ENCODE assay signal across 27 cellular contexts in genomic region chrX:14209034-14209433, GRCh38.
"Had no signal": no experiment of that assay in that cellular context is flagged by ENCODE, and none has a peak within 500 bp of the region (broad histone marks: within the 10 kb centered on the region; RNA-seq: fewer than 3 reads in every experiment).

No MANE protein-coding gene starts in this region.

- H3K27ac ChIP-seq: colonic mucosa, esophagus muscularis mucosa, heart right ventricle, lower lobe of right lung, parathyroid adenoma, stomach, thyroid gland, vagina had no signal

- H3K27me3 ChIP-seq: colonic mucosa, esophagus muscularis mucosa, stomach, thyroid gland, vagina had no signal

- H3K36me3 ChIP-seq: colonic mucosa, esophagus muscularis mucosa, heart right ventricle, lower lobe of right lung, stomach, thyroid gland, vagina had no signal

- H3K4me3 ChIP-seq: colonic mucosa, esophagus muscularis mucosa, heart right ventricle, lower lobe of right lung, smooth muscle cell, stomach, thyroid gland, vagina had no signal

- H2AFZ ChIP-seq: parathyroid adenoma had no signal

- H3K9ac ChIP-seq: parathyroid adenoma had no signal

- H3K4me2 ChIP-seq: smooth muscle cell had no signal

- ATAC-seq: heart right ventricle; left ventricle myocardium superior; lower lobe of right lung; natural killer cell; sciatic nerve; stimulated activated effector memory CD8-positive, alpha-beta T cell treated with anti-CD3 and anti-CD28 coated beads, Interleukin-12 subunit alpha, Interleukin-12 subunit beta, amount 100 ng/mL, for 72 hours had no signal

- DNase-seq: colonic mucosa; effector CD8-positive, alpha-beta T cell; endodermal cell; foreskin melanocyte; glutamatergic neuron; heart right ventricle; hypothalamus; immature natural killer cell; islet precursor cell; kidney glomerular epithelial cell; left ventricle myocardium superior; lower lobe of right lung; natural killer cell; occipital lobe; stimulated activated CD4-positive, alpha-beta T cell treated with anti-CD3 and anti-CD28 coated beads, Interleukin-12 subunit alpha, Interleukin-12 subunit beta, amount 100 ng/mL, for 4 hours; stimulated activated CD4-positive, alpha-beta T cell treated with anti-CD3 and anti-CD28 coated beads, Interleukin-1b, Interleukin-23, amount 100 ng/mL, for 48 hours; stimulated activated CD4-positive, alpha-beta T cell treated with anti-CD3 and anti-CD28 coated beads, Interleukin-4, amount 100 ng/mL, for 24 hours; stimulated activated naive CD4-positive, alpha-beta T cell treated with Interleukin-2 at 50 U/mL for 16 hours; stomach; thyroid gland; trophoblast cell had no signal

- H3K9me3 ChIP-seq: colonic mucosa, lower lobe of right lung, thyroid gland, vagina had no signal

- H3K79me2 ChIP-seq: parathyroid adenoma had no signal

- H3K4me1 ChIP-seq: colonic mucosa, esophagus muscularis mucosa, heart right ventricle, lower lobe of right lung, parathyroid adenoma, stomach, thyroid gland, vagina had no signal
